In the genomic region with DNA sequence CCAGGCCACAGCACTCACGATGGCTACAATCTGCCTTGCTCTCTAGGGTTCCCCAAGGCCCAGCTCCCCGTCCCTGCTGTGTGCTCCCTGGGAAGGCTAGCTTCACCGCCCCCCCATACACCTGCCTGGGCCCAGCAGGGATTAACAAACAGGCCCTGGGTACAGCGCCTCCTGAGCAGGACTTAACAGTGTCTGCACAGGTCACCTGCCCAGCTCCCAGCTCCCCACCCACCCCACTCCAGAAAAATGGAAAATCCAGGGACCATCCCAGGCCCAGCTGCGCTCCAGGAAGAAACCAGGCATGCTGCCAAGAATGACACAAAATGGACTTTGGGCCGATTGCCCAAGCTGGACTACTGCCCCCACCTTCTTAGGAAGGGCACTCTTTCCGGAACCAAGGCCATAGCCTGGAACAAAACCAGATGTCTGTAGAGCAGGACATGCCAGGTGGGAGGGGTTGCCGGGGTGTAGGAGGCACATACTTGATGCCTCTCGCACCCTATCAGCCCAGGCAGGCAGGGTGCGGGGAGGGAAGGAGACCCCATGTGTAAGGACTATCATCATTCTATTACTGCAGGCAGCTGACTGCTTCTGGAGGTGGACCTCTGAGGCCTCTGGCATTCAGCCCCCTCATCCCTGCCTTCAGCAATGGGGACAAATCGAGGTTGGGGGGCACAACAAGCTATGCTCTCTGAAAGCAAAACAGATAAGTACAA, we compare ENCODE assay signal across 1 cellular context.
TF ChIP-seq lines count a peak whose summit lies in the region.

No MANE protein-coding gene starts in this region.

TF ChIP-seq in HepG2, 621 proteins besides CTCF, POLR2A, EP300 and RAD21 (continued from another document and continues in another):
- TF ChIP-seq, protein P1, sequence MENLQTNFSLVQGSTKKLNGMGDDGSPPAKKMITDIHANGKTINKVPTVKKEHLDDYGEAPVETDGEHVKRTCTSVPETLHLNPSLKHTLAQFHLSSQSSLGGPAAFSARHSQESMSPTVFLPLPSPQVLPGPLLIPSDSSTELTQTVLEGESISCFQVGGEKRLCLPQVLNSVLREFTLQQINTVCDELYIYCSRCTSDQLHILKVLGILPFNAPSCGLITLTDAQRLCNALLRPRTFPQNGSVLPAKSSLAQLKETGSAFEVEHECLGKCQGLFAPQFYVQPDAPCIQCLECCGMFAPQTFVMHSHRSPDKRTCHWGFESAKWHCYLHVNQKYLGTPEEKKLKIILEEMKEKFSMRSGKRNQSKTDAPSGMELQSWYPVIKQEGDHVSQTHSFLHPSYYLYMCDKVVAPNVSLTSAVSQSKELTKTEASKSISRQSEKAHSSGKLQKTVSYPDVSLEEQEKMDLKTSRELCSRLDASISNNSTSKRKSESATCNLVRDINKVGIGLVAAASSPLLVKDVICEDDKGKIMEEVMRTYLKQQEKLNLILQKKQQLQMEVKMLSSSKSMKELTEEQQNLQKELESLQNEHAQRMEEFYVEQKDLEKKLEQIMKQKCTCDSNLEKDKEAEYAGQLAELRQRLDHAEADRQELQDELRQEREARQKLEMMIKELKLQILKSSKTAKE (CRISPR knock-in tag; IDR thresholded peaks at IDR 0.05; ENCODE audit: borderline replicate concordance): peak; percentile 99
- TF ChIP-seq HOXA3 (CRISPR knock-in tag; IDR thresholded peaks at IDR 0.05) (peak; percentile 98), HNF4A (CRISPR knock-in tag; IDR thresholded peaks at IDR 0.05) (peak; percentile 100), GTF3A (CRISPR knock-in tag; conservative IDR thresholded peaks at IDR 0.05) (peak; percentile 94; the same call in 1 of the 2 replicates), TAF1 (CRISPR knock-in tag; IDR thresholded peaks at IDR 0.05) (peak; percentile 66), MYC (CRISPR knock-in tag; IDR thresholded peaks at IDR 0.05; ENCODE audit: borderline replicate concordance) (peak; percentile 92), MAF1 (CRISPR knock-in tag; IDR thresholded peaks at IDR 0.05; ENCODE audit: borderline replicate concordance) (no peak), ZNF570 (CRISPR knock-in tag; IDR thresholded peaks at IDR 0.05; ENCODE audit: borderline replicate concordance) (no peak), TOE1 (CRISPR knock-in tag; IDR thresholded peaks at IDR 0.05) (peak; percentile 71; the same call in 1 of the 2 replicates), HOXA9 (CRISPR knock-in tag; IDR thresholded peaks at IDR 0.05; ENCODE audit: borderline replicate concordance) (peak; percentile 45; the same call in 1 of the 2 replicates), ZBTB20 (CRISPR knock-in tag; IDR thresholded peaks at IDR 0.05; ENCODE audit: borderline replicate concordance, low read depth) (peak; percentile 97), CBX5 (CRISPR knock-in tag; IDR thresholded peaks at IDR 0.05; ENCODE audit: borderline replicate concordance) (peak; percentile 99), GABPB1 (CRISPR knock-in tag; IDR thresholded peaks at IDR 0.05) (peak; percentile 86), XRCC5 (optimal IDR thresholded peaks at IDR 0.05; ENCODE audit: low read length) (peak; percentile 98), PHF20 (CRISPR knock-in tag; IDR thresholded peaks at IDR 0.05) (peak; percentile 18; the same call in 1 of the 2 replicates), ZSCAN9 (CRISPR knock-in tag; IDR thresholded peaks at IDR 0.05; ENCODE audit: borderline replicate concordance) (peak; percentile 97), SRF (IDR thresholded peaks at IDR 0.05; ENCODE audit: low read depth, low read length) (peak; percentile 88), CCAR2 (optimal IDR thresholded peaks at IDR 0.05; ENCODE audit: low read depth, low read length) (peak; percentile 97), ZNF20 (CRISPR knock-in tag; IDR thresholded peaks at IDR 0.05) (0 out of 2 replicates have a peak, but pooled peaks have one; percentile 71), GFI1 (CRISPR knock-in tag; IDR thresholded peaks at IDR 0.05; ENCODE audit: borderline replicate concordance) (peak; percentile 93), ZMYM2 (CRISPR knock-in tag; IDR thresholded peaks at IDR 0.05) (peak; percentile 99), ZSCAN29 (CRISPR knock-in tag; conservative IDR thresholded peaks at IDR 0.05) (peak; percentile 98), BHLHE40 (IDR thresholded peaks at IDR 0.05; ENCODE audit: low read length) (peak; percentile 64), ZSCAN25 (CRISPR knock-in tag; IDR thresholded peaks at IDR 0.05) (peak; percentile 94), CREB1 (IDR thresholded peaks at IDR 0.05) (no peak), CREB1 (CRISPR knock-in tag; IDR thresholded peaks at IDR 0.05) (no peak; the same call in 1 of the 2 replicates), CCDC6 (CRISPR knock-in tag; IDR thresholded peaks at IDR 0.05) (peak; percentile 94), KLF6 (CRISPR knock-in tag; IDR thresholded peaks at IDR 0.05) (peak; percentile 93), DR1 (CRISPR knock-in tag; IDR thresholded peaks at IDR 0.05) (no peak; the same call in 1 of the 2 replicates), KMT2B (CRISPR knock-in tag; IDR thresholded peaks at IDR 0.05) (peak; percentile 80), KLF16 (CRISPR knock-in tag; IDR thresholded peaks at IDR 0.05) (peak in 1 of 2 experiments; percentile 97; a peak in 2 of 4 replicates), ZFP41 (CRISPR knock-in tag; IDR thresholded peaks at IDR 0.05; ENCODE audit: borderline replicate concordance) (peak; percentile 62; the same call in 1 of the 2 replicates), ARNT2 (CRISPR knock-in tag; IDR thresholded peaks at IDR 0.05; ENCODE audit: low read depth) (peak; percentile 92)
- TF ChIP-seq, protein P2, sequence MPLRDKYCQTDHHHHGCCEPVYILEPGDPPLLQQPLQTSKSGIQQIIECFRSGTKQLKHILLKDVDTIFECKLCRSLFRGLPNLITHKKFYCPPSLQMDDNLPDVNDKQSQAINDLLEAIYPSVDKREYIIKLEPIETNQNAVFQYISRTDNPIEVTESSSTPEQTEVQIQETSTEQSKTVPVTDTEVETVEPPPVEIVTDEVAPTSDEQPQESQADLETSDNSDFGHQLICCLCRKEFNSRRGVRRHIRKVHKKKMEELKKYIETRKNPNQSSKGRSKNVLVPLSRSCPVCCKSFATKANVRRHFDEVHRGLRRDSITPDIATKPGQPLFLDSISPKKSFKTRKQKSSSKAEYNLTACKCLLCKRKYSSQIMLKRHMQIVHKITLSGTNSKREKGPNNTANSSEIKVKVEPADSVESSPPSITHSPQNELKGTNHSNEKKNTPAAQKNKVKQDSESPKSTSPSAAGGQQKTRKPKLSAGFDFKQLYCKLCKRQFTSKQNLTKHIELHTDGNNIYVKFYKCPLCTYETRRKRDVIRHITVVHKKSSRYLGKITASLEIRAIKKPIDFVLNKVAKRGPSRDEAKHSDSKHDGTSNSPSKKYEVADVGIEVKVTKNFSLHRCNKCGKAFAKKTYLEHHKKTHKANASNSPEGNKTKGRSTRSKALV (CRISPR knock-in tag; IDR thresholded peaks at IDR 0.05): peak; percentile 83
- TF ChIP-seq, protein P3, sequence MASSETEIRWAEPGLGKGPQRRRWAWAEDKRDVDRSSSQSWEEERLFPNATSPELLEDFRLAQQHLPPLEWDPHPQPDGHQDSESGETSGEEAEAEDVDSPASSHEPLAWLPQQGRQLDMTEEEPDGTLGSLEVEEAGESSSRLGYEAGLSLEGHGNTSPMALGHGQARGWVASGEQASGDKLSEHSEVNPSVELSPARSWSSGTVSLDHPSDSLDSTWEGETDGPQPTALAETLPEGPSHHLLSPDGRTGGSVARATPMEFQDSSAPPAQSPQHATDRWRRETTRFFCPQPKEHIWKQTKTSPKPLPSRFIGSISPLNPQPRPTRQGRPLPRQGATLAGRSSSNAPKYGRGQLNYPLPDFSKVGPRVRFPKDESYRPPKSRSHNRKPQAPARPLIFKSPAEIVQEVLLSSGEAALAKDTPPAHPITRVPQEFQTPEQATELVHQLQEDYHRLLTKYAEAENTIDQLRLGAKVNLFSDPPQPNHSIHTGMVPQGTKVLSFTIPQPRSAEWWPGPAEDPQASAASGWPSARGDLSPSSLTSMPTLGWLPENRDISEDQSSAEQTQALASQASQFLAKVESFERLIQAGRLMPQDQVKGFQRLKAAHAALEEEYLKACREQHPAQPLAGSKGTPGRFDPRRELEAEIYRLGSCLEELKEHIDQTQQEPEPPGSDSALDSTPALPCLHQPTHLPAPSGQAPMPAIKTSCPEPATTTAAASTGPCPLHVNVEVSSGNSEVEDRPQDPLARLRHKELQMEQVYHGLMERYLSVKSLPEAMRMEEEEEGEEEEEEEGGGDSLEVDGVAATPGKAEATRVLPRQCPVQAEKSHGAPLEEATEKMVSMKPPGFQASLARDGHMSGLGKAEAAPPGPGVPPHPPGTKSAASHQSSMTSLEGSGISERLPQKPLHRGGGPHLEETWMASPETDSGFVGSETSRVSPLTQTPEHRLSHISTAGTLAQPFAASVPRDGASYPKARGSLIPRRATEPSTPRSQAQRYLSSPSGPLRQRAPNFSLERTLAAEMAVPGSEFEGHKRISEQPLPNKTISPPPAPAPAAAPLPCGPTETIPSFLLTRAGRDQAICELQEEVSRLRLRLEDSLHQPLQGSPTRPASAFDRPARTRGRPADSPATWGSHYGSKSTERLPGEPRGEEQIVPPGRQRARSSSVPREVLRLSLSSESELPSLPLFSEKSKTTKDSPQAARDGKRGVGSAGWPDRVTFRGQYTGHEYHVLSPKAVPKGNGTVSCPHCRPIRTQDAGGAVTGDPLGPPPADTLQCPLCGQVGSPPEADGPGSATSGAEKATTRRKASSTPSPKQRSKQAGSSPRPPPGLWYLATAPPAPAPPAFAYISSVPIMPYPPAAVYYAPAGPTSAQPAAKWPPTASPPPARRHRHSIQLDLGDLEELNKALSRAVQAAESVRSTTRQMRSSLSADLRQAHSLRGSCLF (CRISPR knock-in tag; IDR thresholded peaks at IDR 0.05; ENCODE audit: borderline replicate concordance): no peak
- TF ChIP-seq, protein P4, sequence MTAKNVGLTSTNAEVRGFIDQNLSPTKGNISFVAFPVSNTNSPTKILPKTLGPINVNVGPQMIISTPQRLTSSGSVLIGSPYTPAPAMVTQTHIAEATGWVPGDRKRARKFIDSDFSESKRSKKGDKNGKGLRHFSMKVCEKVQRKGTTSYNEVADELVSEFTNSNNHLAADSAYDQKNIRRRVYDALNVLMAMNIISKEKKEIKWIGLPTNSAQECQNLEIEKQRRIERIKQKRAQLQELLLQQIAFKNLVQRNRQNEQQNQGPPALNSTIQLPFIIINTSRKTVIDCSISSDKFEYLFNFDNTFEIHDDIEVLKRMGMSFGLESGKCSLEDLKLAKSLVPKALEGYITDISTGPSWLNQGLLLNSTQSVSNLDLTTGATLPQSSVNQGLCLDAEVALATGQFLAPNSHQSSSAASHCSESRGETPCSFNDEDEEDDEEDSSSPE (CRISPR knock-in tag; IDR thresholded peaks at IDR 0.05): peak; percentile 80; the same call in 1 of the 2 replicates
- TF ChIP-seq, protein P5, sequence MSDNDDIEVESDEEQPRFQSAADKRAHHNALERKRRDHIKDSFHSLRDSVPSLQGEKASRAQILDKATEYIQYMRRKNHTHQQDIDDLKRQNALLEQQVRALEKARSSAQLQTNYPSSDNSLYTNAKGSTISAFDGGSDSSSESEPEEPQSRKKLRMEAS (IDR thresholded peaks at IDR 0.05): peak; percentile 92
- TF ChIP-seq, protein P6, sequence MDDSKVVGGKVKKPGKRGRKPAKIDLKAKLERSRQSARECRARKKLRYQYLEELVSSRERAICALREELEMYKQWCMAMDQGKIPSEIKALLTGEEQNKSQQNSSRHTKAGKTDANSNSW (CRISPR knock-in tag; IDR thresholded peaks at IDR 0.05; ENCODE audit: borderline replicate concordance): 0 out of 2 replicates have a peak, but pooled peaks have one; percentile 73
- TF ChIP-seq, protein P7, sequence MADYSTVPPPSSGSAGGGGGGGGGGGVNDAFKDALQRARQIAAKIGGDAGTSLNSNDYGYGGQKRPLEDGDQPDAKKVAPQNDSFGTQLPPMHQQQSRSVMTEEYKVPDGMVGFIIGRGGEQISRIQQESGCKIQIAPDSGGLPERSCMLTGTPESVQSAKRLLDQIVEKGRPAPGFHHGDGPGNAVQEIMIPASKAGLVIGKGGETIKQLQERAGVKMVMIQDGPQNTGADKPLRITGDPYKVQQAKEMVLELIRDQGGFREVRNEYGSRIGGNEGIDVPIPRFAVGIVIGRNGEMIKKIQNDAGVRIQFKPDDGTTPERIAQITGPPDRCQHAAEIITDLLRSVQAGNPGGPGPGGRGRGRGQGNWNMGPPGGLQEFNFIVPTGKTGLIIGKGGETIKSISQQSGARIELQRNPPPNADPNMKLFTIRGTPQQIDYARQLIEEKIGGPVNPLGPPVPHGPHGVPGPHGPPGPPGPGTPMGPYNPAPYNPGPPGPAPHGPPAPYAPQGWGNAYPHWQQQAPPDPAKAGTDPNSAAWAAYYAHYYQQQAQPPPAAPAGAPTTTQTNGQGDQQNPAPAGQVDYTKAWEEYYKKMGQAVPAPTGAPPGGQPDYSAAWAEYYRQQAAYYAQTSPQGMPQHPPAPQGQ (CRISPR knock-in tag; IDR thresholded peaks at IDR 0.05; ENCODE audit: borderline replicate concordance): peak; percentile 100
- TF ChIP-seq, protein P8, sequence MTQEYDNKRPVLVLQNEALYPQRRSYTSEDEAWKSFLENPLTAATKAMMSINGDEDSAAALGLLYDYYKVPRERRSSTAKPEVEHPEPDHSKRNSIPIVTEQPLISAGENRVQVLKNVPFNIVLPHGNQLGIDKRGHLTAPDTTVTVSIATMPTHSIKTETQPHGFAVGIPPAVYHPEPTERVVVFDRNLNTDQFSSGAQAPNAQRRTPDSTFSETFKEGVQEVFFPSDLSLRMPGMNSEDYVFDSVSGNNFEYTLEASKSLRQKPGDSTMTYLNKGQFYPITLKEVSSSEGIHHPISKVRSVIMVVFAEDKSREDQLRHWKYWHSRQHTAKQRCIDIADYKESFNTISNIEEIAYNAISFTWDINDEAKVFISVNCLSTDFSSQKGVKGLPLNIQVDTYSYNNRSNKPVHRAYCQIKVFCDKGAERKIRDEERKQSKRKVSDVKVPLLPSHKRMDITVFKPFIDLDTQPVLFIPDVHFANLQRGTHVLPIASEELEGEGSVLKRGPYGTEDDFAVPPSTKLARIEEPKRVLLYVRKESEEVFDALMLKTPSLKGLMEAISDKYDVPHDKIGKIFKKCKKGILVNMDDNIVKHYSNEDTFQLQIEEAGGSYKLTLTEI (CRISPR knock-in tag; conservative IDR thresholded peaks at IDR 0.05): no peak
- TF ChIP-seq, protein P9, sequence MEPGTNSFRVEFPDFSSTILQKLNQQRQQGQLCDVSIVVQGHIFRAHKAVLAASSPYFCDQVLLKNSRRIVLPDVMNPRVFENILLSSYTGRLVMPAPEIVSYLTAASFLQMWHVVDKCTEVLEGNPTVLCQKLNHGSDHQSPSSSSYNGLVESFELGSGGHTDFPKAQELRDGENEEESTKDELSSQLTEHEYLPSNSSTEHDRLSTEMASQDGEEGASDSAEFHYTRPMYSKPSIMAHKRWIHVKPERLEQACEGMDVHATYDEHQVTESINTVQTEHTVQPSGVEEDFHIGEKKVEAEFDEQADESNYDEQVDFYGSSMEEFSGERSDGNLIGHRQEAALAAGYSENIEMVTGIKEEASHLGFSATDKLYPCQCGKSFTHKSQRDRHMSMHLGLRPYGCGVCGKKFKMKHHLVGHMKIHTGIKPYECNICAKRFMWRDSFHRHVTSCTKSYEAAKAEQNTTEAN (CRISPR knock-in tag; conservative IDR thresholded peaks at IDR 0.05): peak; percentile 93
- TF ChIP-seq, protein P10, sequence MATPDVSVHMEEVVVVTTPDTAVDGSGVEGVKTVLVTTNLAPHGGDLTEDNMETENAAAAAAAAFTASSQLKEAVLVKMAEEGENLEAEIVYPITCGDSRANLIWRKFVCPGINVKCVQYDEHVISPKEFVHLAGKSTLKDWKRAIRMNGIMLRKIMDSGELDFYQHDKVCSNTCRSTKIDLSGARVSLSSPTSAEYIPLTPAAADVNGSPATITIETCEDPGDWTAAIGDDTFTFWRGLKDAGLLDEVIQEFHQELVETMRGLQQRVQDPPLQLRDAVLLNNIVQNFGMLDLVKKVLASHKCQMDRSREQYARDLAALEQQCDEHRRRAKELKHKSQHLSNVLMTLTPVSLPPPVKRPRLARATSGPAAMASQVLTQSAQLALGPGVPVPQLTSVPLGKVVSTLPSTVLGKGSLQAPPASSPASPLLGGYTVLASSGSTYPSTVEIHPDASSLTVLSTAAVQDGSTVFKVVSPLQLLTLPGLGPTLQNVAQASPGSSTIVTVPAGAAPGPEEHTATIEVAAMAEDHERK (CRISPR knock-in tag; IDR thresholded peaks at IDR 0.05; ENCODE audit: low read depth): 0 out of 2 replicates have a peak, but pooled peaks have one; percentile 39
